Comparison of ENCODE assay signal across 8 cellular contexts in genomic region chr13:38325426-38325825, GRCh38.
"Had no signal": no experiment of that assay in that cellular context is flagged by ENCODE, and none has a peak within 500 bp of the region (broad histone marks: within the 10 kb centered on the region; RNA-seq: fewer than 3 reads in every experiment).

No MANE protein-coding gene starts in this region.

- H3K4me3 Mint-ChIP-seq: H9, HFFc6 had no signal

- ATAC-seq: HCT116 had no signal

- H3K4me3 ChIP-seq: GM23248, HAP-1 had no signal

- H2AFZ ChIP-seq: GM23248 had no signal

- H3K27ac ChIP-seq: GM23248 had no signal

- H3K9me3 Mint-ChIP-seq: HFFc6 had no signal

- H3K27ac Mint-ChIP-seq: HFFc6 had no signal

- H3K36me3 ChIP-seq: HAP-1 had no signal

- DNase-seq: GM23248, GOT3, H7, H9, HCEC 1CT, HFFc6 had no signal
